In the genomic region with DNA sequence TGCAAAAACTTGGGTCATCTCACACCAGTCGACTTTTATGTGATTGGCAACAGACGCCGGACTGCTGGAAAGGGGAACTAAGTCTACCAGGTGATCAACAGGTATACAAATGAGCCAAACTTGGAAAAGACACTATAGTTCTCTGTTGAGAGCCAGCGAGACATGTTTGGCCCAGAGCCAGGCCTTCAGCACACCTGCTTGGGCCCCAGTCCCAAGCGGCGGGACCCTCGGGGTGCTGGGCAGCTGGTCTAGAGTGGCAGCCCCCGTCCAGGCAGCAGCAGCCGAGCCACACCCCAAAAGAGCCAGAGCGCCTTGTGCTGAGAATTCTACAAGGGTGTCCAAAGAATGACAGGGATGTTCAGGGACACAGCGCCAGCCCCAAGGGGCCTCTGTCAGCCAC, we compare ENCODE assay signal across 15 cellular contexts. TPM values are rescaled to one million over a fixed set of nuclear protein-coding genes. Genes with fewer than 3 reads are reported as not detected.
DNase-seq lines count a peak whose midpoint lies in the region; ATAC-seq and TF ChIP-seq lines count a peak whose summit lies in the region.
"Had no signal": no experiment of that assay in that cellular context is flagged by ENCODE, and none has a peak within 500 bp of the region (broad histone marks: within the 10 kb centered on the region; RNA-seq: fewer than 3 reads in every experiment).

No MANE protein-coding gene starts in this region.

- TF ChIP-seq CTCF in cardiac muscle cell (IDR thresholded peaks at IDR 0.05; ENCODE audit: low read depth, low read length) (no peak), right lobe of liver (IDR thresholded peaks at IDR 0.05) (no peak), dorsolateral prefrontal cortex (IDR thresholded peaks at IDR 0.05 in 54 of 56, conservative IDR thresholded peaks at IDR 0.05 in 2 of 56; ENCODE audit: low read depth in 1 of 56, partially characterized antibody in 56 of 56) (no peak)

- H3K36me3 ChIP-seq in cardiac muscle cell = peaks cover 24% of the 10 kb centered on the region
- peaks cover 0 to 38% (median 9%) of the 10 kb centered on the region in 4 donors for H3K36me3 ChIP-seq in right lobe of liver

- 83% methylated on average over 11 of the region's 11 CpGs for whole genome bisulfite sequencing in right cardiac atrium
- WGBS in right lobe of liver (ENCODE audit: insufficient coverage, low coverage, low lambda C conversion rate, missing lambda C conversion rate) = 64% methylated on average over 2 of the region's 11 CpGs

- H3K27ac ChIP-seq in cardiac muscle cell = peak overlapping the region; percentile 13
- H3K27ac ChIP-seq in right cardiac atrium (ENCODE audit: low read length) = no peak overlapping the region
- H3K27ac ChIP-seq in right lobe of liver = peak overlapping the region in 2 of 3 donors; percentile 41 to 85
- peak overlapping the region in 1 of 59 donors; percentile 2 for H3K27ac ChIP-seq in dorsolateral prefrontal cortex
- H3K27ac ChIP-seq: C4-2B had no signal

- H3K4me3 ChIP-seq in cardiac muscle cell (no peak overlapping the region), right cardiac atrium (ENCODE audit: low read length) (no peak overlapping the region), right lobe of liver (no peak overlapping the region), dorsolateral prefrontal cortex (no peak overlapping the region)

- no peak for TF ChIP-seq POLR2A in right lobe of liver (IDR thresholded peaks at IDR 0.05)

- H3K4me3 Mint-ChIP-seq in T-helper 17 cell = peak overlapping the region; percentile 25

- no peaks in the 10 kb centered on the region for H3K9me3 ChIP-seq in cardiac muscle cell (ENCODE audit: low read depth)
- H3K9me3 ChIP-seq in right cardiac atrium (ENCODE audit: control insufficient read depth, low read length) = no peaks in the 10 kb centered on the region
- no peaks in the 10 kb centered on the region for H3K9me3 ChIP-seq in T-helper 17 cell (ENCODE audit: control insufficient read depth, low read length, poor library complexity, severe bottlenecking)
- H3K9me3 ChIP-seq in right lobe of liver = no peaks in the 10 kb centered on the region

- ATAC-seq in right cardiac atrium (no peak), T-helper 17 cell (no peak), right lobe of liver (no peak), HG03571 (IDR thresholded peaks at IDR 0.05; ENCODE audit: unreplicated experiment) (no peak)

- intact Hi-C loops in right cardiac atrium (cut with DNase I) = no loop called here
- intact Hi-C loops in right lobe of liver (cut with DNase I) = no loop called here
- intact Hi-C loops in dorsolateral prefrontal cortex (cut with DNase I) = loop anchor here in 1 of 2 donors (10.0 kb wide), 1 partner anchor 71 kb away; the partner anchor contains the start of gene ING1

- H3K27me3 Mint-ChIP-seq in T-helper 17 cell = no peaks in the 10 kb centered on the region

- DNase-seq in cardiac muscle cell (ENCODE audit: low read depth in 1 of 2, low spot score in 1 of 2) = no peak
- no peak for DNase-seq in right cardiac atrium
- no peak for DNase-seq in T-helper 17 cell
- DNase-seq in right lobe of liver = no peak
- DNase-seq in dorsolateral prefrontal cortex = no peak
- no peak for DNase-seq in DMS153 (lab: John Stamatoyannopoulos, UW)
- DNase-seq: GF-D8, GOT3, IMR-90, NCI-H187, NCI-H2171, NCI-H446, NCI-H69 had no signal

- H3K36me3 Mint-ChIP-seq in T-helper 17 cell (ENCODE audit: low read depth) = no peaks in the 10 kb centered on the region

- H3K4me1 Mint-ChIP-seq in T-helper 17 cell = peaks cover 3% of the 10 kb centered on the region

- H3K4me1 ChIP-seq in cardiac muscle cell (ENCODE audit: low read depth) (peaks cover 3% of the 10 kb centered on the region), right cardiac atrium (ENCODE audit: control insufficient read depth, insufficient read depth, low read length) (peaks cover 2% of the 10 kb centered on the region), right lobe of liver (peaks cover 0 to 46% (median 17%) of the 10 kb centered on the region in 4 donors)

- no peaks in the 10 kb centered on the region for H3K27me3 ChIP-seq in cardiac muscle cell
- no peaks in the 10 kb centered on the region for H3K27me3 ChIP-seq in right cardiac atrium (ENCODE audit: control insufficient read depth, insufficient read depth)
- no peaks in the 10 kb centered on the region for H3K27me3 ChIP-seq in right lobe of liver
- H3K27me3 ChIP-seq in dorsolateral prefrontal cortex = no peaks in the 10 kb centered on the region

- H3K27ac Mint-ChIP-seq in T-helper 17 cell = peak overlapping the region; percentile 83

RNA-seq across cellular contexts. Expression of gene NAXD, which starts 28.0 kb away (rescaled TPM):
- total RNA-seq in cardiac muscle cell (32.8 and 36.8 TPM in 2 replicates), right cardiac atrium (10 to 100 TPM; 24.4 to 28.6 (median 26.5) TPM), T-helper 17 cell (10 to 100 TPM; 17.7 to 22.9 TPM), right lobe of liver (10 to 100 TPM; 24.2 to 41.9 (median 29.9) TPM), dorsolateral prefrontal cortex (10 to 100 TPM; 39.9 to 64.4 (median 50.7) TPM)
- polyA plus RNA-seq in cardiac muscle cell (40.7 and 48.9 TPM in 2 replicates), right cardiac atrium (22.6 TPM)
